In the genomic region with DNA sequence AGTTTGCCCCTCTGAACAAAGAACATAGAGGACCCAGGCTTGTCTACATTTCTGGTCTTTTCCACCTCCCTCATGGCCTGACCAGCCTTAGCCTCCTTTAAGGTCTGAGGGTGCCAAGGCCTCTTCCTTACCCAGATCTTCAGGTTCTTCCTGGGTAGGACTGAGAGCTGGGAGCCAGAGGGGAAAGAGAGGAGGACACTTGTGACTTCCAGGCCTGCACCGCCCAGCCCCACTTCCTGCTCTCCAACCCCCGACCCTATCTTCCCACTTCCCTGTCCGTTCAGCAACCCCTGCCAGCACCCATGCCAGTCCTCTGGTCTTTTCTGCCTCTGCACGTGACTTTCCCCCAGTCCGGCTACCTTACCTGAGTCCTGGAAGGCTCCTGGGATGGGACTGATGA, we compare ENCODE assay signal across 1 cellular context.
TF ChIP-seq lines count a peak whose summit lies in the region.

No MANE protein-coding gene starts in this region.

TF ChIP-seq in IMR-90, 13 proteins besides CTCF, POLR2A, EP300 and RAD21:
- TF ChIP-seq, protein P1, sequence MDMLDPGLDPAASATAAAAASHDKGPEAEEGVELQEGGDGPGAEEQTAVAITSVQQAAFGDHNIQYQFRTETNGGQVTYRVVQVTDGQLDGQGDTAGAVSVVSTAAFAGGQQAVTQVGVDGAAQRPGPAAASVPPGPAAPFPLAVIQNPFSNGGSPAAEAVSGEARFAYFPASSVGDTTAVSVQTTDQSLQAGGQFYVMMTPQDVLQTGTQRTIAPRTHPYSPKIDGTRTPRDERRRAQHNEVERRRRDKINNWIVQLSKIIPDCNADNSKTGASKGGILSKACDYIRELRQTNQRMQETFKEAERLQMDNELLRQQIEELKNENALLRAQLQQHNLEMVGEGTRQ (IDR thresholded peaks at IDR 0.05; ENCODE audit: low read depth, low read length) = no peak
- TF ChIP-seq RFX5 (IDR thresholded peaks at IDR 0.05; ENCODE audit: low read depth, low read length) (no peak), MAFK (IDR thresholded peaks at IDR 0.05; ENCODE audit: low read depth, low read length) (no peak), SMC3 (IDR thresholded peaks at IDR 0.05; ENCODE audit: low read depth, low read length) (no peak), NFE2L2 (IDR thresholded peaks at IDR 0.05; ENCODE audit: low read depth, low read length) (no peak), BHLHE40 (IDR thresholded peaks at IDR 0.05; ENCODE audit: low read depth, low read length) (no peak), FOS (IDR thresholded peaks at IDR 0.05; ENCODE audit: low read depth, low read length) (no peak), MAZ (IDR thresholded peaks at IDR 0.05; ENCODE audit: borderline replicate concordance, low read depth, low read length) (no peak), RCOR1 (IDR thresholded peaks at IDR 0.05; ENCODE audit: insufficient replicate concordance, low read length) (no peak), MXI1 (IDR thresholded peaks at IDR 0.05; ENCODE audit: borderline replicate concordance, low read depth, low read length) (no peak), ELK1 (IDR thresholded peaks at IDR 0.05; ENCODE audit: borderline replicate concordance, low read depth, low read length) (no peak), CEBPB (IDR thresholded peaks at IDR 0.05; ENCODE audit: low read depth, low read length) (no peak), CHD1 (IDR thresholded peaks at IDR 0.05; ENCODE audit: low read depth, low read length) (no peak)
